In the genomic region with DNA sequence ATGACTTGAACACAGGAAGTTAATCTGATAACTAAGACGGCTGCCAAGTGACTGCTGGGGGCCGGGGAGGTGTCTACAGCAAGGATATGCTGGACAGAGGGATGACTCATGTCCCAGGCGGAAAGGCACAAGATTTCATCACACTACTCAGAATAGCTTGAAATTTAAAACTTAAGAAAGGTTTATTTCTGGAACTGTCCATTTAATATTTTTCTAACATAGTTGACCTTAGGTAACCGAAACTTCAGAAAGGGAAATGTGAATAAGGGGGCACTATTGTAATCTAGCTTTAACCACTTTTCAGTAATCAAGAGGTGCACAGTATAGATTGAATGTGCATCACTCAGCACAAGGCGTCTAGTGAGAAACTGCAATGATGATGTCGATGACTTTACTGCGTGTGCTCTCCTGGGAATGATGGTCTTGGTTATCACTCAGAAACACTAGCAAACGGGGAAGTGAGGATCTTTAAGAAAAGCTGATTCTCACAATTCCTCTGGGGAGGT, we compare ENCODE assay signal across 10 cellular contexts.
DNase-seq lines count a peak whose midpoint lies in the region; ATAC-seq and TF ChIP-seq lines count a peak whose summit lies in the region.
"Had no signal": no experiment of that assay in that cellular context is flagged by ENCODE, and none has a peak within 500 bp of the region (broad histone marks: within the 10 kb centered on the region; RNA-seq: fewer than 3 reads in every experiment).

No MANE protein-coding gene starts in this region.

- peaks cover 6% of the 10 kb centered on the region for H3K36me3 Mint-ChIP-seq in stimulated activated effector memory CD8-positive, alpha-beta T cell treated with anti-CD3 and anti-CD28 coated beads, Interleukin-12 subunit alpha, Interleukin-12 subunit beta, amount 100 ng/mL, for 72 hours
- no peaks in the 10 kb centered on the region for H3K36me3 Mint-ChIP-seq in activated CD4-positive, alpha-beta memory T cell treated with anti-CD3 and anti-CD28 coated beads, Interleukin-2, amount 10 ng/mL, durations not matched to agents 7 days and 5 days (ENCODE audit: low read depth)

- no peak for TF ChIP-seq CTCF in astrocyte of the spinal cord (IDR thresholded peaks at IDR 0.05; ENCODE audit: low read depth, low read length)

- POLR2A ChIA-PET in activated CD4-positive, alpha-beta memory T cell treated with anti-CD3 and anti-CD28 coated beads, Interleukin-2, amount 10 ng/mL, durations not matched to agents 7 days and 5 days (lab: Charles Lee) = no interaction called here

- no peak for ATAC-seq in stimulated activated effector memory CD8-positive, alpha-beta T cell treated with anti-CD3 and anti-CD28 coated beads, Interleukin-12 subunit alpha, Interleukin-12 subunit beta, amount 100 ng/mL, for 72 hours

- in situ Hi-C loops in KBM-7 (cut with MboI; ENCODE audit: low pct_unique_long_range_greater_than_20kb, low sequenced_read_pairs) = no loop called here
- in situ Hi-C loops in astrocyte of the spinal cord (cut with HindIII; ENCODE audit: low sequenced_read_pairs) = no loop called here

- H3K4me1 Mint-ChIP-seq in stimulated activated effector memory CD8-positive, alpha-beta T cell treated with anti-CD3 and anti-CD28 coated beads, Interleukin-12 subunit alpha, Interleukin-12 subunit beta, amount 100 ng/mL, for 72 hours = peaks cover 11% of the 10 kb centered on the region
- H3K4me1 Mint-ChIP-seq in activated CD4-positive, alpha-beta memory T cell treated with anti-CD3 and anti-CD28 coated beads, Interleukin-2, amount 10 ng/mL, durations not matched to agents 7 days and 5 days = peaks cover 1% of the 10 kb centered on the region

- H3K27me3 Mint-ChIP-seq in activated CD4-positive, alpha-beta memory T cell treated with anti-CD3 and anti-CD28 coated beads, Interleukin-2, amount 10 ng/mL, durations not matched to agents 7 days and 5 days = no peaks in the 10 kb centered on the region
- H3K27me3 Mint-ChIP-seq: activated CD4-positive, alpha-beta T cell treated with anti-CD3 and anti-CD28 coated beads, Interleukin-2, amount 10 ng/mL, durations not matched to agents 24 days and 14 days had no signal

- H3K4me3 ChIP-seq in astrocyte of the spinal cord (ENCODE audit: low read depth, low read length) = no peak overlapping the region
- H3K4me3 ChIP-seq: BLaER1 had no signal

- CTCF ChIA-PET in activated CD4-positive, alpha-beta memory T cell treated with anti-CD3 and anti-CD28 coated beads, Interleukin-2, amount 10 ng/mL, durations not matched to agents 7 days and 5 days (lab: Charles Lee) = no interaction called here

- H3K9me3 Mint-ChIP-seq in stimulated activated effector memory CD8-positive, alpha-beta T cell treated with anti-CD3 and anti-CD28 coated beads, Interleukin-12 subunit alpha, Interleukin-12 subunit beta, amount 100 ng/mL, for 72 hours = peaks cover 4% of the 10 kb centered on the region
- H3K9me3 Mint-ChIP-seq in activated CD4-positive, alpha-beta memory T cell treated with anti-CD3 and anti-CD28 coated beads, Interleukin-2, amount 10 ng/mL, durations not matched to agents 7 days and 5 days = peaks cover 3% of the 10 kb centered on the region

- H3K27ac Mint-ChIP-seq in stimulated activated effector memory CD8-positive, alpha-beta T cell treated with anti-CD3 and anti-CD28 coated beads, Interleukin-12 subunit alpha, Interleukin-12 subunit beta, amount 100 ng/mL, for 72 hours = no peak overlapping the region
- H3K27ac Mint-ChIP-seq in activated CD4-positive, alpha-beta memory T cell treated with anti-CD3 and anti-CD28 coated beads, Interleukin-2, amount 10 ng/mL, durations not matched to agents 7 days and 5 days = no peak overlapping the region
- H3K27ac Mint-ChIP-seq: activated CD4-positive, alpha-beta T cell treated with anti-CD3 and anti-CD28 coated beads, Interleukin-2, amount 10 ng/mL, durations not matched to agents 24 days and 14 days had no signal

- H3K4me3 Mint-ChIP-seq in stimulated activated effector memory CD8-positive, alpha-beta T cell treated with anti-CD3 and anti-CD28 coated beads, Interleukin-12 subunit alpha, Interleukin-12 subunit beta, amount 100 ng/mL, for 72 hours = no peak overlapping the region
- no peak overlapping the region for H3K4me3 Mint-ChIP-seq in activated CD4-positive, alpha-beta memory T cell treated with anti-CD3 and anti-CD28 coated beads, Interleukin-2, amount 10 ng/mL, durations not matched to agents 7 days and 5 days
- H3K4me3 Mint-ChIP-seq: activated CD4-positive, alpha-beta T cell treated with anti-CD3 and anti-CD28 coated beads, Interleukin-2, amount 10 ng/mL, durations not matched to agents 24 days and 14 days had no signal

- DNase-seq in A172 (ENCODE audit: low spot score) (peak; percentile 86), KBM-7 (peak; percentile 49), astrocyte of the spinal cord (ENCODE audit: low read depth, low spot score) (peak; percentile 94), kidney glomerular epithelial cell (lab: John Stamatoyannopoulos, UW) (peak; percentile 59), NCI-H2081 (lab: John Stamatoyannopoulos, UW) (no peak)
- no peak for DNase-seq in stimulated activated effector memory CD8-positive, alpha-beta T cell treated with anti-CD3 and anti-CD28 coated beads, Interleukin-12 subunit alpha, Interleukin-12 subunit beta, amount 100 ng/mL, for 72 hours (ENCODE audit: low spot score in 2 of 2)
- no peak for DNase-seq in activated CD4-positive, alpha-beta memory T cell treated with anti-CD3 and anti-CD28 coated beads, Interleukin-2, amount 10 ng/mL, durations not matched to agents 7 days and 5 days
- DNase-seq in NK-92 treated with Interleukin-12 subunit alpha and Interleukin-12 subunit beta, amount 100 ng/mL, for 24 hours (lab: John Stamatoyannopoulos, UW) = no peak
- DNase-seq: activated CD4-positive, alpha-beta T cell treated with anti-CD3 and anti-CD28 coated beads, Interleukin-2, amount 10 ng/mL, durations not matched to agents 24 days and 14 days had no signal

Comparison
In these comparisons a context has a peak if more than half of its experiments do, and no peak if none do; other contexts are left out.
1. DNase-seq: peak in A172 (single experiment), KBM-7 (single experiment), astrocyte of the spinal cord (single experiment) and kidney glomerular epithelial cell (single experiment); none in stimulated activated effector memory CD8-positive, alpha-beta T cell treated with anti-CD3 and anti-CD28 coated beads, Interleukin-12 subunit alpha, Interleukin-12 subunit beta, amount 100 ng/mL, for 72 hours (0 of 2), activated CD4-positive, alpha-beta memory T cell treated with anti-CD3 and anti-CD28 coated beads, Interleukin-2, amount 10 ng/mL, durations not matched to agents 7 days and 5 days (single experiment), NCI-H2081 (0 of 2) and NK-92 treated with Interleukin-12 subunit alpha and Interleukin-12 subunit beta, amount 100 ng/mL, for 24 hours (single experiment).